Comparison of ENCODE assay signal across 8 cellular contexts in genomic region chr17:45098869-45099616, GRCh38. TPM values are rescaled to one million over a fixed set of nuclear protein-coding genes. Genes with fewer than 3 reads are reported as not detected.
DNase-seq lines count a peak whose midpoint lies in the region; ATAC-seq, FAIRE-seq and TF ChIP-seq lines count a peak whose summit lies in the region.

No MANE protein-coding gene starts in this region.

- H3K27ac ChIP-seq in coronary artery (peak overlapping the region; percentile 24 to 89), liver (ENCODE audit: low read depth in 1 of 2, low read length in 2 of 2) (peak overlapping the region in 1 of 2 donors; percentile 5)

- FAIRE-seq in H54 (lab: Jason Lieb, UNC), result no peak

- H3K36me3 ChIP-seq in liver (ENCODE audit: control insufficient read depth in 4 of 4, insufficient read depth in 3 of 4, low read depth in 1 of 4, low read length in 3 of 4), result peaks cover 21 to 70% (median 57%) of the 10 kb centered on the region in 4 donors

- TF ChIP-seq RAD21 in liver (IDR thresholded peaks at IDR 0.05), result peak; percentile 92 to 96

- H3K4me3 ChIP-seq in coronary artery (no peak overlapping the region), liver (ENCODE audit: low read depth in 1 of 3, low read length in 3 of 3) (no peak overlapping the region)

- WGBS in liver, result 46% methylated on average over 9 of the region's 9 CpGs

- peak; percentile 89 for TF ChIP-seq CTCF in coronary artery (IDR thresholded peaks at IDR 0.05)
- peak; percentile 90 for TF ChIP-seq CTCF in liver (IDR thresholded peaks at IDR 0.05; ENCODE audit: low read depth, low read length, missing input control)

- H3K9me3 ChIP-seq in liver (ENCODE audit: control insufficient read depth in 4 of 4, low read length in 3 of 4), result no peaks in the 10 kb centered on the region

- no peak for TF ChIP-seq POLR2A in H54 (IDR thresholded peaks at IDR 0.05; ENCODE audit: low read depth, low read length)

- no peak for ATAC-seq in HG03565 (IDR thresholded peaks at IDR 0.05; ENCODE audit: unreplicated experiment)

- DNase-seq in AG08396 (ENCODE audit: low spot score) (peak; percentile 84), H54 (ENCODE audit: insufficient read length, low spot score) (peak; percentile 84), NCI-H524 (lab: John Stamatoyannopoulos, UW) (peak; percentile 76 to 89), coronary artery (ENCODE audit: low spot score) (peak; percentile 96)
- peak; percentile 83 to 86 for DNase-seq in activated CD4-positive, alpha-beta T cell treated with anti-CD3 and anti-CD28 coated beads, Interleukin-2, amount 50 U/mL, for 48 hours
- DNase-seq in stimulated activated CD4-positive, alpha-beta T cell treated with anti-CD3 and anti-CD28 coated beads, TNF-alpha, amount 100 ng/mL, for 24 hours (ENCODE audit: low read depth in 3 of 3), result peak; percentile 42 to 73 (median 43)

- H3K27me3 ChIP-seq in liver (ENCODE audit: control insufficient read depth in 4 of 4, insufficient read depth in 4 of 4, low read length in 3 of 4), result no peaks in the 10 kb centered on the region

- H3K9ac ChIP-seq in liver (ENCODE audit: low read depth in 1 of 2, low read length in 2 of 2), result no peak overlapping the region

- H3K4me1 ChIP-seq in liver (ENCODE audit: control insufficient read depth in 4 of 4, insufficient read depth in 4 of 4, low read length in 3 of 4), result peaks cover 0 to 7% (median under 1%) of the 10 kb centered on the region in 4 donors

TF ChIP-seq in liver, 16 proteins besides CTCF, POLR2A, EP300 and RAD21:
- TF ChIP-seq HNF4A (conservative IDR thresholded peaks at IDR 0.05) (peak in 1 of 2 donors; percentile 15), TAF1 (conservative IDR thresholded peaks at IDR 0.05) (no peak), RXRA (IDR thresholded peaks at IDR 0.05) (peak in 1 of 2 donors; percentile 41)

RNA-seq across cellular contexts. Expression of gene PLCD3, which starts 33.3 kb away (rescaled TPM):
- 1 to 10 TPM in 1 of 2 donors, under 1 TPM in 1; 0.28 to 2.3 TPM for total RNA-seq in liver
- polyA plus RNA-seq in liver, result 1 to 10 TPM; 1.1 to 1.6 TPM

RNA-seq across cellular contexts. Expression of gene ACBD4, which starts 36.4 kb away (rescaled TPM):
- total RNA-seq in liver, result 10 to 100 TPM in 1 of 2 donors, 1 to 10 TPM in 1; 4.4 to 51.4 TPM
- polyA plus RNA-seq in liver, result 10 to 100 TPM; 43.2 to 46.5 TPM

RNA-seq across cellular contexts. Expression of gene NMT1, which starts 37.9 kb away (rescaled TPM):
- total RNA-seq in liver, result 10 to 100 TPM; 27.0 to 55.1 TPM
- 10 to 100 TPM; 30.2 to 83.7 TPM for polyA plus RNA-seq in liver

RNA-seq across cellular contexts. Expression of gene DCAKD, which starts 47.6 kb away (rescaled TPM):
- total RNA-seq in liver, result 10 to 100 TPM; 15.6 to 22.9 TPM
- polyA plus RNA-seq in liver, result 10 to 100 TPM in 1 of 2 donors, 1 to 10 TPM in 1; 9.7 to 13.6 TPM

RNA-seq across cellular contexts. Expression of gene HEXIM1, which starts 49.2 kb away (rescaled TPM):
- total RNA-seq in liver, result 10 to 100 TPM; 13.4 to 14.3 TPM
- 10 to 100 TPM in 1 of 2 donors, 1 to 10 TPM in 1; 7.4 to 11.3 TPM for polyA plus RNA-seq in liver

Comparison
In these comparisons a context has a peak if more than half of its experiments do, and no peak if none do; other contexts are left out.
1. DNase-seq: peak in every context shown above with its lines; median percentile 96 in coronary artery; 84 in activated CD4-positive, alpha-beta T cell treated with anti-CD3 and anti-CD28 coated beads, Interleukin-2, amount 50 U/mL, for 48 hours; 84 in AG08396; 84 in H54; 82 in NCI-H524; 43 in stimulated activated CD4-positive, alpha-beta T cell treated with anti-CD3 and anti-CD28 coated beads, TNF-alpha, amount 100 ng/mL, for 24 hours.